9 cellular contexts compared by ENCODE assay signal in genomic region chr12:459430-460258, GRCh38. TPM values are rescaled to one million over a fixed set of nuclear protein-coding genes. Genes with fewer than 3 reads are reported as not detected.
DNase-seq lines count a peak whose midpoint lies in the region; ATAC-seq, FAIRE-seq and TF ChIP-seq lines count a peak whose summit lies in the region.
"Had no signal": no experiment of that assay in that cellular context is flagged by ENCODE, and none has a peak within 500 bp of the region (broad histone marks: within the 10 kb centered on the region; RNA-seq: fewer than 3 reads in every experiment).

Gene B4GALNT3 (plus strand): TSS chr12:459939. CDS start chr12:460377, 438 bp downstream.

- H3K4me2 ChIP-seq in A549 = peak within 1 kb of the TSS; percentile 87

- TF ChIP-seq CTCF in A549 (IDR thresholded peaks at IDR 0.05) (no peak), Peyer's patch (IDR thresholded peaks at IDR 0.05) (no peak), heart left ventricle (IDR thresholded peaks at IDR 0.05) (no peak)

- ATAC-seq in A549 (peak; percentile 61 to 70), heart left ventricle (peak; percentile 21 to 80 (median 67)), GM21825 (IDR thresholded peaks at IDR 0.05; ENCODE audit: unreplicated experiment) (no peak), HG02763 (IDR thresholded peaks at IDR 0.05; ENCODE audit: unreplicated experiment) (no peak)

- TF ChIP-seq POLR2A in A549 (IDR thresholded peaks at IDR 0.05; ENCODE audit: low read length) = no peak
- 0 out of 2 replicates have a peak, but pooled peaks have one; percentile 15 for TF ChIP-seq POLR2A in H54 (IDR thresholded peaks at IDR 0.05; ENCODE audit: low read depth, low read length)
- no peak for TF ChIP-seq POLR2A in Peyer's patch (IDR thresholded peaks at IDR 0.05)
- peak in 1 of 2 donors; percentile 69 for TF ChIP-seq POLR2A in heart left ventricle (IDR thresholded peaks at IDR 0.05)

- TF ChIP-seq EP300 in A549 (IDR thresholded peaks at IDR 0.05) = no peak

- FAIRE-seq in A549 (lab: Jason Lieb, UNC) (no peak), H54 (lab: Jason Lieb, UNC) (no peak)
- FAIRE-seq: GM18507 had no signal

- TF ChIP-seq RAD21 in A549 (conservative IDR thresholded peaks at IDR 0.05 in 1 of 2, IDR thresholded peaks at IDR 0.05 in 1 of 2) = no peak

- CTCF ChIA-PET in A549 (lab: Yijun Ruan, JAX) = interaction anchor here (1.7 to 4.4 kb wide), 2 partner anchors 7 to 18 kb away, joined by 7 to 25 read pairs; no protein-coding TSS in a partner anchor

- POLR2A ChIA-PET in A549 (lab: Yijun Ruan, JAX) = no interaction called here

- H3K36me3 ChIP-seq in Peyer's patch (no peaks in the 10 kb centered on the region), heart left ventricle (no peaks in the 10 kb centered on the region)

- intact Hi-C loops in heart left ventricle (cut with DNase I) = loop anchor here in 3 of 10 donors (5.0 to 10.0 kb wide), 2 partner anchors 43 to 45 kb away; no protein-coding TSS in a partner anchor
- intact Hi-C loops in posterior vena cava (cut with DNase I) = loop anchor here in 1 of 2 donors (5.0 kb wide), 1 partner anchor 88 kb away; no protein-coding TSS in a partner anchor

- no peaks in the 10 kb centered on the region for H3K27me3 ChIP-seq in Peyer's patch
- peaks cover 0 to 62% (median 0%) of the 10 kb centered on the region in 9 donors for H3K27me3 ChIP-seq in heart left ventricle

- WGBS in A549 (ENCODE audit: missing lambda C conversion rate) = 9% methylated on average over 19 of the region's 82 CpGs
- 4 to 8% (median 5%) methylated on average over 50 to 82 of the region's 82 CpGs for WGBS in heart left ventricle, 4 donors

- H3K4me1 ChIP-seq in A549 (peaks cover 5% of the 10 kb centered on the region; the same call in 2 of the 3 replicates), Peyer's patch (peaks cover 0 to 16% (median 7%) of the 10 kb centered on the region in 4 donors), heart left ventricle (peaks cover 0 to 60% (median 14%) of the 10 kb centered on the region in 12 donors)

- H3K9me3 ChIP-seq in A549 = no peaks in the 10 kb centered on the region
- no peaks in the 10 kb centered on the region for H3K9me3 ChIP-seq in Peyer's patch
- H3K9me3 ChIP-seq in heart left ventricle = no peaks in the 10 kb centered on the region

- peak within 1 kb of the TSS; percentile 77 for H3K4me3 ChIP-seq in A549
- H3K4me3 ChIP-seq in Peyer's patch = peak within 1 kb of the TSS; percentile 53 to 77 (median 68)
- H3K4me3 ChIP-seq in heart left ventricle = peak within 1 kb of the TSS; percentile 53 to 79 (median 64)

- DNase-seq in A549 (ENCODE audit: low read depth in 1 of 2, low spot score in 1 of 2) (peak; percentile 32 to 56), H54 (ENCODE audit: insufficient read length, low spot score) (no peak), Peyer's patch (peak; percentile 17 to 84 (median 55)), heart left ventricle (peak; percentile 50 to 77 (median 65)), posterior vena cava (ENCODE audit: low spot score) (peak; percentile 86)
- DNase-seq in activated naive CD4-positive, alpha-beta T cell treated with anti-CD3 and anti-CD28 coated beads, Interleukin-2, amount 50 U/mL, for 16 hours = peak; percentile 42

- peak within 1 kb of the TSS; percentile 62 to 87; a peak in 5 of 6 replicates for H3K27ac ChIP-seq in A549
- peak within 1 kb of the TSS in 1 of 4 donors; percentile 32 for H3K27ac ChIP-seq in Peyer's patch
- H3K27ac ChIP-seq in heart left ventricle = peak within 1 kb of the TSS; percentile 18 to 86 (median 76)

TF ChIP-seq in A549, 52 proteins besides CTCF, POLR2A, EP300 and RAD21:
- 0 out of 2 replicates have a peak, but pooled peaks have one; percentile 76 for TF ChIP-seq RNF2 (IDR thresholded peaks at IDR 0.05; ENCODE audit: borderline replicate concordance, low read depth)
- peak; percentile 57; the same call in 1 of the 2 replicates for TF ChIP-seq E2F6 (IDR thresholded peaks at IDR 0.05; ENCODE audit: borderline replicate concordance, low read depth)
- no peak for TF ChIP-seq ZNF302 (CRISPR knock-in tag; IDR thresholded peaks at IDR 0.05)
- peak; percentile 50; the same call in 1 of the 2 replicates for TF ChIP-seq MAX (IDR thresholded peaks at IDR 0.05)

RNA-seq across cellular contexts. Expression of gene B4GALNT3, which starts in this region (rescaled TPM):
- polyA plus RNA-seq in A549 (2011; rRNA removed) (0.53 and 0.79 TPM in 2 replicates), A549 (2017; fragmentation: RNase III; extraction: RNeasy Plus Mini Kit Qiagen cat#74134 plus additional on column Dnase treatment) (0.26 to 0.43 TPM (median 0.28 TPM) in 3 replicates), heart left ventricle (10 to 100 TPM; 34.6 to 38.7 TPM)
- 0.53 and 0.80 TPM in 2 replicates for polyA plus RNA-seq in A549 (2012; cell fraction: cytosol; rRNA removed)
- polyA plus RNA-seq in A549 (2012; cell fraction: nucleus; rRNA removed) = 0.97 and 1.2 TPM in 2 replicates
- polyA minus RNA-seq in A549 (2011; rRNA and poly(A)+ RNA removed) = 0.49 and 1.9 TPM in 2 replicates
- total RNA-seq in Peyer's patch (10 to 100 TPM in 3 of 4 donors, 1 to 10 TPM in 1; 9.1 to 30.3 (median 12.5) TPM), heart left ventricle (10 to 100 TPM; 19.3 to 59.4 (median 31.5) TPM), posterior vena cava (1 to 10 TPM; 3.5 to 5.0 TPM)

Comparison
In these comparisons a context has a peak if more than half of its experiments do, and no peak if none do; other contexts are left out.
1. RNA of gene B4GALNT3 (polyA plus RNA-seq): 34.6 to 38.7 TPM in heart left ventricle; 0.26 to 1.2 TPM in A549; every median in the first group is over 10 times any median in the second.
2. ATAC-seq: peak in A549 (2 of 2) and heart left ventricle (4 of 4); none in GM21825 (single experiment) and HG02763 (single experiment).
3. Peak in every context shown above with its lines, with median percentiles within 50 percentile points of each other: H3K4me3 ChIP-seq.